Comparison of ENCODE assay signal across 8 cellular contexts in the genomic region with DNA sequence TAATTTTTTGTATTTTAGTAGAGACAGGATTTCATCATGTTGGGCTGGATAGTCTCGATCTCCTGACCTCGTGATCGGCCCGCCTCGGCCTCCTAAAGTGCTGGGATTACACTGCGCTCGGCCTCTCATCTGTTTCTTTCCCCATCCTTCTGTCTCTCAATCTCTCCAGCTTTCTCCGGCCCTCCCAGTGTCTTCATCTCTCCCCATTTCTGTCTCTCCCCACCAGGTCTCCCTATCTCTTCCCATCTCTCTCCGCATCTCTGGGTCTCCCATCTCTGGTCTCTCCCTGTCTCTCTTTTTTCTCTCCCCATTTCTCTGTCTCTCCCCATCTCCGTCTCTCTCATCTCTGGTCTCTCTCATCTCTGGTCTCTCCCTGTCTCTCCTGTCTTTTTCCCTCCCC. TPM values are rescaled to one million over a fixed set of nuclear protein-coding genes. Genes with fewer than 3 reads are reported as not detected.
DNase-seq lines count a peak whose midpoint lies in the region; ATAC-seq, FAIRE-seq and TF ChIP-seq lines count a peak whose summit lies in the region.
"Had no signal": no experiment of that assay in that cellular context is flagged by ENCODE, and none has a peak within 500 bp of the region (broad histone marks: within the 10 kb centered on the region; RNA-seq: fewer than 3 reads in every experiment).

No MANE protein-coding gene starts in this region.

- H3K9ac ChIP-seq in HUES6 (ENCODE audit: low read length) = no peak overlapping the region

- CTCF ChIA-PET in activated CD4-positive, alpha-beta T cell treated with anti-CD3 and anti-CD28 coated beads, Interleukin-2, amount 10 ng/mL, durations not matched to agents 7 days and 5 days (lab: Charles Lee) = interaction anchor here (0.7 to 10.8 kb wide), 4 partner anchors 17 to 78 kb away, joined by 3 to 98 read pairs (median 10); partner anchors contain the start of gene DAND5

- intact Hi-C loops in sigmoid colon (cut with DNase I) = loop anchor here (1.0 to 2.0 kb wide), 3 partner anchors 48 to 110 kb away; no protein-coding TSS in a partner anchor

- no peaks in the 10 kb centered on the region for H3K9me3 Mint-ChIP-seq in activated CD4-positive, alpha-beta T cell treated with anti-CD3 and anti-CD28 coated beads, Interleukin-2, amount 10 ng/mL, durations not matched to agents 7 days and 5 days

- H3K27ac ChIP-seq in HUES6 (ENCODE audit: low read depth, low read length) (no peak overlapping the region), sigmoid colon (peak overlapping the region in 2 of 4 donors; percentile 37 to 51)

- FAIRE-seq in bronchial epithelial cell (lab: Jason Lieb, UNC) = no peak

- H3K36me3 ChIP-seq in HUES6 (ENCODE audit: control insufficient read depth, insufficient read depth, low read length) (no peaks in the 10 kb centered on the region), bronchial epithelial cell (ENCODE audit: control insufficient read depth, insufficient read depth, low read length) (no peaks in the 10 kb centered on the region), sigmoid colon (no peaks in the 10 kb centered on the region)

- ATAC-seq in GM21619 (IDR thresholded peaks at IDR 0.05; ENCODE audit: unreplicated experiment) (no peak), HG03045 (IDR thresholded peaks at IDR 0.05; ENCODE audit: unreplicated experiment) (no peak)

- WGBS in sigmoid colon, 2 donors = 22 to 46% methylated on average over 10 of the region's 10 CpGs

- H3K27me3 Mint-ChIP-seq in activated CD4-positive, alpha-beta T cell treated with anti-CD3 and anti-CD28 coated beads, Interleukin-2, amount 10 ng/mL, durations not matched to agents 7 days and 5 days = no peaks in the 10 kb centered on the region

- DNase-seq in bronchial epithelial cell (ENCODE audit: low read depth) = no peak
- DNase-seq in sigmoid colon = no peak
- DNase-seq in activated CD4-positive, alpha-beta T cell treated with anti-CD3 and anti-CD28 coated beads, Interleukin-2, amount 10 ng/mL, durations not matched to agents 7 days and 5 days = no peak

- no peaks in the 10 kb centered on the region for H3K4me1 Mint-ChIP-seq in activated CD4-positive, alpha-beta T cell treated with anti-CD3 and anti-CD28 coated beads, Interleukin-2, amount 10 ng/mL, durations not matched to agents 7 days and 5 days

- TF ChIP-seq EP300 in sigmoid colon (IDR thresholded peaks at IDR 0.05) = no peak

- peaks cover 10% of the 10 kb centered on the region; the same call in 1 of the 2 replicates for H3K4me1 ChIP-seq in HUES6 (ENCODE audit: control insufficient read depth, insufficient read depth, low read length)
- peaks cover 0 to 9% (median 7%) of the 10 kb centered on the region in 4 donors for H3K4me1 ChIP-seq in sigmoid colon

- H3K27me3 ChIP-seq in HUES6 (ENCODE audit: control insufficient read depth, insufficient read depth, low read length) = peaks cover 63% of the 10 kb centered on the region
- H3K27me3 ChIP-seq in bronchial epithelial cell (ENCODE audit: control insufficient read depth, insufficient read depth, low read length) = peaks cover 2% of the 10 kb centered on the region
- H3K27me3 ChIP-seq in sigmoid colon = no peaks in the 10 kb centered on the region

- TF ChIP-seq POLR2A in sigmoid colon (IDR thresholded peaks at IDR 0.05) = no peak

- H3K9me3 ChIP-seq in HUES6 (ENCODE audit: control insufficient read depth, insufficient read depth, low read depth, low read length) = no peaks in the 10 kb centered on the region
- H3K9me3 ChIP-seq in sigmoid colon = no peaks in the 10 kb centered on the region
- H3K9me3 ChIP-seq: mucosa of descending colon had no signal

- no peak overlapping the region for H3K4me3 Mint-ChIP-seq in activated CD4-positive, alpha-beta T cell treated with anti-CD3 and anti-CD28 coated beads, Interleukin-2, amount 10 ng/mL, durations not matched to agents 7 days and 5 days
- H3K4me3 Mint-ChIP-seq: activated CD8-positive, alpha-beta memory T cell treated with anti-CD3 and anti-CD28 coated beads, Interleukin-2, amount 10 ng/mL, durations not matched to agents 7 days and 5 days had no signal

- H3K4me3 ChIP-seq in HUES6 (ENCODE audit: low read depth, low read length) = peak overlapping the region; percentile 55
- peak overlapping the region; percentile 15 for H3K4me3 ChIP-seq in bronchial epithelial cell (ENCODE audit: low read depth, low read length)
- H3K4me3 ChIP-seq in sigmoid colon = peak overlapping the region in 3 of 4 donors; percentile 32 to 38 (median 38)
- H3K4me3 ChIP-seq: mucosa of descending colon had no signal

- POLR2A ChIA-PET in activated CD4-positive, alpha-beta T cell treated with anti-CD3 and anti-CD28 coated beads, Interleukin-2, amount 10 ng/mL, durations not matched to agents 7 days and 5 days (lab: Charles Lee) = no interaction called here

- no peak for TF ChIP-seq CTCF in bronchial epithelial cell (IDR thresholded peaks at IDR 0.05; ENCODE audit: insufficient read depth, low read length, severe bottlenecking)
- no peak for TF ChIP-seq CTCF in sigmoid colon (IDR thresholded peaks at IDR 0.05)

- no peak overlapping the region for H3K27ac Mint-ChIP-seq in activated CD4-positive, alpha-beta T cell treated with anti-CD3 and anti-CD28 coated beads, Interleukin-2, amount 10 ng/mL, durations not matched to agents 7 days and 5 days
- H3K27ac Mint-ChIP-seq: activated CD8-positive, alpha-beta memory T cell treated with anti-CD3 and anti-CD28 coated beads, Interleukin-2, amount 10 ng/mL, durations not matched to agents 7 days and 5 days had no signal

- H3K36me3 Mint-ChIP-seq in activated CD4-positive, alpha-beta T cell treated with anti-CD3 and anti-CD28 coated beads, Interleukin-2, amount 10 ng/mL, durations not matched to agents 7 days and 5 days (ENCODE audit: low read depth) = no peaks in the 10 kb centered on the region
- H3K36me3 Mint-ChIP-seq: activated CD8-positive, alpha-beta memory T cell treated with anti-CD3 and anti-CD28 coated beads, Interleukin-2, amount 10 ng/mL, durations not matched to agents 7 days and 5 days had no signal

RNA-seq across cellular contexts. Expression of gene NFIX, which starts 12.2 kb away (rescaled TPM):
- total RNA-seq in bronchial epithelial cell (5.4 and 5.8 TPM in 2 replicates), sigmoid colon (100 to 1,000 TPM in 1 of 4 donors, 10 to 100 TPM in 3; 44.1 to 104 (median 58.5) TPM)
- 10 to 100 TPM; 10.6 to 28.2 (median 22.2) TPM for polyA plus RNA-seq in sigmoid colon
- 1 to 10 TPM; 1.2 to 1.5 TPM for total RNA-seq in activated CD4-positive, alpha-beta T cell treated with anti-CD3 and anti-CD28 coated beads, Interleukin-2, amount 10 ng/mL, durations not matched to agents 7 days and 5 days

RNA-seq across cellular contexts. Expression of gene DAND5, which starts 13.7 kb away (rescaled TPM):
- total RNA-seq in bronchial epithelial cell (not detected in 2 replicates), sigmoid colon (1 to 10 TPM; 1.2 to 2.0 (median 1.7) TPM)
- polyA plus RNA-seq in sigmoid colon = under 1 TPM in 1 of 3 donors, not detected in 2; 0.13 TPM
- total RNA-seq in activated CD4-positive, alpha-beta T cell treated with anti-CD3 and anti-CD28 coated beads, Interleukin-2, amount 10 ng/mL, durations not matched to agents 7 days and 5 days = under 1 TPM; 0.15 to 0.20 TPM

RNA-seq across cellular contexts. Expression of gene GADD45GIP1, which starts 26.1 kb away (rescaled TPM):
- total RNA-seq in bronchial epithelial cell = 27.1 and 36.0 TPM in 2 replicates
- 10 to 100 TPM; 36.0 to 65.8 (median 53.5) TPM for total RNA-seq in sigmoid colon
- polyA plus RNA-seq in sigmoid colon = 10 to 100 TPM; 23.6 to 32.1 (median 28.2) TPM
- total RNA-seq in activated CD4-positive, alpha-beta T cell treated with anti-CD3 and anti-CD28 coated beads, Interleukin-2, amount 10 ng/mL, durations not matched to agents 7 days and 5 days = 10 to 100 TPM; 14.9 to 16.5 TPM

RNA-seq across cellular contexts. Expression of gene RAD23A, which starts 37.4 kb away (rescaled TPM):
- 91.1 and 120 TPM in 2 replicates for total RNA-seq in bronchial epithelial cell
- total RNA-seq in sigmoid colon = 100 to 1,000 TPM in 3 of 4 donors, 10 to 100 TPM in 1; 98.8 to 133 (median 117) TPM
- 10 to 100 TPM; 58.7 to 99.3 (median 70.9) TPM for polyA plus RNA-seq in sigmoid colon
- 100 to 1,000 TPM; 120 to 131 TPM for total RNA-seq in activated CD4-positive, alpha-beta T cell treated with anti-CD3 and anti-CD28 coated beads, Interleukin-2, amount 10 ng/mL, durations not matched to agents 7 days and 5 days

RNA-seq across cellular contexts. Expression of gene CALR, which starts 44.7 kb away (rescaled TPM):
- total RNA-seq in bronchial epithelial cell (1,002 and 1,570 TPM in 2 replicates), sigmoid colon (100 to 1,000 TPM; 147 to 260 (median 208) TPM)
- 100 to 1,000 TPM in 2 of 3 donors, 10 to 100 TPM in 1; 70.3 to 717 (median 168) TPM for polyA plus RNA-seq in sigmoid colon
- total RNA-seq in activated CD4-positive, alpha-beta T cell treated with anti-CD3 and anti-CD28 coated beads, Interleukin-2, amount 10 ng/mL, durations not matched to agents 7 days and 5 days = 100 to 1,000 TPM; 726 to 779 TPM
